In genomic region chr14:33979613-33980276, GRCh38 we compare ENCODE assay signal across 18 cellular contexts. TPM values are rescaled to one million over a fixed set of nuclear protein-coding genes. Genes with fewer than 3 reads are reported as not detected.
DNase-seq lines count a peak whose midpoint lies in the region; ATAC-seq and TF ChIP-seq lines count a peak whose summit lies in the region.
"Had no signal": no experiment of that assay in that cellular context is flagged by ENCODE, and none has a peak within 500 bp of the region (broad histone marks: within the 10 kb centered on the region; RNA-seq: fewer than 3 reads in every experiment).

No MANE protein-coding gene starts in this region.

- H2AK5ac ChIP-seq in trophoblast cell (ENCODE audit: low read length) = no peak overlapping the region

- no peak overlapping the region for H2BK120ac ChIP-seq in trophoblast cell (ENCODE audit: insufficient read depth, low read length, poor library complexity)

- H4K12ac ChIP-seq in trophoblast cell (ENCODE audit: low read depth, low read length) = no peak overlapping the region

- H3K18ac ChIP-seq in trophoblast cell (ENCODE audit: low read length) = no peak overlapping the region

- H3K27me3 ChIP-seq in trophoblast cell (ENCODE audit: insufficient read depth, low read length) = no peaks in the 10 kb centered on the region
- no peaks in the 10 kb centered on the region for H3K27me3 ChIP-seq in CD4-positive, alpha-beta memory T cell (ENCODE audit: insufficient read depth, low read length)
- H3K27me3 ChIP-seq: breast epithelium had no signal

- H3K14ac ChIP-seq in trophoblast cell (ENCODE audit: low read length) = no peak overlapping the region

- H3K4me1 Mint-ChIP-seq in CD4-positive, alpha-beta memory T cell = peaks cover 0 to 7% (median 5%) of the 10 kb centered on the region in 4 donors
- H3K4me1 Mint-ChIP-seq: endodermal cell had no signal

- no peak overlapping the region for H3K4ac ChIP-seq in trophoblast cell (ENCODE audit: low read depth, low read length)

- POLR2A ChIA-PET in CD4-positive, alpha-beta memory T cell (lab: Charles Lee; ENCODE audit: partially characterized antibody) = no interaction called here

- ATAC-seq in GM18505 (IDR thresholded peaks at IDR 0.05; ENCODE audit: unreplicated experiment) (peak; percentile 65), GM19397 (IDR thresholded peaks at IDR 0.05; ENCODE audit: unreplicated experiment) (peak; percentile 80), HG03060 (IDR thresholded peaks at IDR 0.05; ENCODE audit: low read depth, unreplicated experiment) (peak; percentile 77)
- ATAC-seq: T-helper 17 cell had no signal

- H3K4me1 ChIP-seq in trophoblast cell (ENCODE audit: control insufficient read depth in 1 of 2, insufficient read depth in 2 of 2, low read length in 2 of 2) = no peaks in the 10 kb centered on the region
- H3K4me1 ChIP-seq in CD4-positive, alpha-beta memory T cell (ENCODE audit: insufficient read depth, low read length) = no peaks in the 10 kb centered on the region
- H3K4me1 ChIP-seq: breast epithelium had no signal

- no peak overlapping the region for H2BK5ac ChIP-seq in trophoblast cell (ENCODE audit: low read depth, low read length, poor library complexity)

- intact Hi-C loops in CD4-positive, alpha-beta memory T cell (cut with micrococcal nuclease) = no loop called here

- H3K9ac ChIP-seq in trophoblast cell (ENCODE audit: low read length) = no peak overlapping the region

- no peaks in the 10 kb centered on the region for H3K36me3 Mint-ChIP-seq in CD4-positive, alpha-beta memory T cell
- H3K36me3 Mint-ChIP-seq: activated CD4-positive, alpha-beta memory T cell treated with anti-CD3 and anti-CD28 coated beads for 36 hours had no signal

- H3K9me3 ChIP-seq in trophoblast cell (ENCODE audit: insufficient read depth, low read depth, low read length) = peaks cover 4% of the 10 kb centered on the region
- H3K9me3 ChIP-seq in CD4-positive, alpha-beta memory T cell (ENCODE audit: control insufficient read depth in 1 of 2, low read length in 2 of 2) = no peaks in the 10 kb centered on the region
- H3K9me3 ChIP-seq: breast epithelium had no signal

- no peak overlapping the region for H4K91ac ChIP-seq in trophoblast cell (ENCODE audit: low read depth, low read length)

- H3K9me3 Mint-ChIP-seq in CD4-positive, alpha-beta memory T cell = peaks cover 0 to 4% (median 0%) of the 10 kb centered on the region in 8 donors
- H3K9me3 Mint-ChIP-seq: stimulated activated naive CD8-positive, alpha-beta T cell treated with anti-CD3 and anti-CD28 coated beads, Interleukin-15, Interleukin-2, amounts not matched to agents 100 ng/mL and 50 ng/mL, for 24 hours had no signal

- H3K79me1 ChIP-seq in trophoblast cell (ENCODE audit: low read length) = no peaks in the 10 kb centered on the region

- peaks cover 0 to 1% of the 10 kb centered on the region in 2 donors for H3K27me3 Mint-ChIP-seq in CD4-positive, alpha-beta memory T cell
- H3K27me3 Mint-ChIP-seq: activated CD4-positive, alpha-beta memory T cell treated with anti-CD3 and anti-CD28 coated beads for 36 hours; stimulated activated naive CD8-positive, alpha-beta T cell treated with anti-CD3 and anti-CD28 coated beads, Interleukin-15, Interleukin-2, amounts not matched to agents 100 ng/mL and 50 ng/mL, for 24 hours; T-helper 17 cell had no signal

- no peak overlapping the region for H3K4me2 ChIP-seq in trophoblast cell (ENCODE audit: low read length)

- no peak for TF ChIP-seq POLR2A in GM18505 (IDR thresholded peaks at IDR 0.05; ENCODE audit: borderline replicate concordance, extremely low read depth, insufficient read depth, insufficient read length)

- no peak overlapping the region for H3K23ac ChIP-seq in trophoblast cell (ENCODE audit: low read length)

- H3K4me3 ChIP-seq in trophoblast cell (ENCODE audit: low read depth, low read length) = no peak overlapping the region
- H3K4me3 ChIP-seq in CD4-positive, alpha-beta memory T cell (ENCODE audit: low read length in 2 of 2) = no peak overlapping the region
- H3K4me3 ChIP-seq: breast epithelium had no signal

- no peak overlapping the region for H2AFZ ChIP-seq in trophoblast cell (ENCODE audit: insufficient read depth, low read length, poor library complexity)

- H3K4me3 Mint-ChIP-seq in CD4-positive, alpha-beta memory T cell = no peak overlapping the region
- H3K4me3 Mint-ChIP-seq: activated CD4-positive, alpha-beta memory T cell treated with anti-CD3 and anti-CD28 coated beads for 36 hours; endodermal cell; stimulated activated naive CD8-positive, alpha-beta T cell treated with anti-CD3 and anti-CD28 coated beads, Interleukin-15, Interleukin-2, amounts not matched to agents 100 ng/mL and 50 ng/mL, for 24 hours; T-helper 17 cell had no signal

- no CpG with 5 or more reads among the region's 7 CpGs for WGBS in trophoblast cell (ENCODE audit: extremely low coverage, insufficient coverage, insufficient read length)

- H3K36me3 ChIP-seq in trophoblast cell (ENCODE audit: control insufficient read depth in 1 of 2, insufficient read depth in 2 of 2, low read length in 2 of 2) = no peaks in the 10 kb centered on the region
- H3K36me3 ChIP-seq in CD4-positive, alpha-beta memory T cell (ENCODE audit: insufficient read depth, low read length) = no peaks in the 10 kb centered on the region
- H3K36me3 ChIP-seq: breast epithelium had no signal

- no peaks in the 10 kb centered on the region for H3K79me2 ChIP-seq in trophoblast cell (ENCODE audit: control insufficient read depth, insufficient read depth, low read length, poor library complexity)

- no peak overlapping the region for H4K8ac ChIP-seq in trophoblast cell (ENCODE audit: low read depth, low read length)

- DNase-seq in NCI-H69 (lab: John Stamatoyannopoulos, UW) (peak; percentile 65), trophoblast cell (no peak), middle frontal gyrus (ENCODE audit: extremely low spot score, low spot score) (no peak)
- DNase-seq in activated effector memory CD4-positive, alpha-beta T cell treated with anti-CD3 and anti-CD28 coated beads, Interleukin-2, amount 50 U/mL, for 16 hours = no peak
- no peak for DNase-seq in CD4-positive, alpha-beta memory T cell
- DNase-seq: activated CD4-positive, alpha-beta memory T cell treated with anti-CD3 and anti-CD28 coated beads for 36 hours; activated gamma-delta T cell treated with Interleukin-2 at 50 U/mL for 16 hours; C1 segment of cervical spinal cord; endodermal cell; kidney glomerular epithelial cell; NCI-H510A treated with DMSO at 0.1 percent for 48 hours; T-helper 17 cell had no signal

- H2BK12ac ChIP-seq in trophoblast cell (ENCODE audit: low read length) = no peak overlapping the region

- H3K27ac Mint-ChIP-seq in CD4-positive, alpha-beta memory T cell = peak overlapping the region in 2 of 7 donors; percentile 61 to 70
- H3K27ac Mint-ChIP-seq: activated CD4-positive, alpha-beta memory T cell treated with anti-CD3 and anti-CD28 coated beads for 36 hours; endodermal cell; stimulated activated naive CD8-positive, alpha-beta T cell treated with anti-CD3 and anti-CD28 coated beads, Interleukin-15, Interleukin-2, amounts not matched to agents 100 ng/mL and 50 ng/mL, for 24 hours; T-helper 17 cell had no signal

- no peak overlapping the region for H3K27ac ChIP-seq in trophoblast cell (ENCODE audit: low read depth, low read length)
- H3K27ac ChIP-seq in CD4-positive, alpha-beta memory T cell (ENCODE audit: low read depth, low read length) = no peak overlapping the region
- H3K27ac ChIP-seq: breast epithelium, RWPE1 had no signal

- CTCF ChIA-PET in CD4-positive, alpha-beta memory T cell (lab: Charles Lee; ENCODE audit: partially characterized antibody) = interaction anchor here (1.3 kb wide), 1 partner anchor 12 kb away, joined by 3 read pairs; no protein-coding TSS in a partner anchor

RNA-seq across cellular contexts. Expression of gene EGLN3, which starts 28.9 kb away (rescaled TPM):
- polyA plus RNA-seq in trophoblast cell (2013) = 40.4 and 40.5 TPM in 2 replicates
- 1 to 10 TPM; 4.0 to 4.9 TPM for total RNA-seq in CD4-positive, alpha-beta memory T cell
- 10 to 100 TPM in 1 of 2 donors, 1 to 10 TPM in 1; 5.7 to 15.4 TPM for polyA plus RNA-seq in CD4-positive, alpha-beta memory T cell
